In genomic region chr1:224631471-224632105, GRCh38 we compare ENCODE assay signal across 2 cellular contexts.
A peak's percentile ranks its signal among the peaks of the same experiment; 100 is the strongest.
TF ChIP-seq lines count a peak whose summit lies in the region.

No MANE protein-coding gene starts in this region.

TF ChIP-seq in SK-N-SH, 30 proteins besides CTCF, POLR2A, EP300 and RAD21:
- no peak for TF ChIP-seq FOSL2 (IDR thresholded peaks at IDR 0.05; ENCODE audit: borderline replicate concordance, low read depth)
- TF ChIP-seq, protein P1, sequence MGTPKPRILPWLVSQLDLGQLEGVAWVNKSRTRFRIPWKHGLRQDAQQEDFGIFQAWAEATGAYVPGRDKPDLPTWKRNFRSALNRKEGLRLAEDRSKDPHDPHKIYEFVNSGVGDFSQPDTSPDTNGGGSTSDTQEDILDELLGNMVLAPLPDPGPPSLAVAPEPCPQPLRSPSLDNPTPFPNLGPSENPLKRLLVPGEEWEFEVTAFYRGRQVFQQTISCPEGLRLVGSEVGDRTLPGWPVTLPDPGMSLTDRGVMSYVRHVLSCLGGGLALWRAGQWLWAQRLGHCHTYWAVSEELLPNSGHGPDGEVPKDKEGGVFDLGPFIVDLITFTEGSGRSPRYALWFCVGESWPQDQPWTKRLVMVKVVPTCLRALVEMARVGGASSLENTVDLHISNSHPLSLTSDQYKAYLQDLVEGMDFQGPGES (IDR thresholded peaks at IDR 0.05; ENCODE audit: low read depth, low read length): no peak
- TF ChIP-seq, protein P2, sequence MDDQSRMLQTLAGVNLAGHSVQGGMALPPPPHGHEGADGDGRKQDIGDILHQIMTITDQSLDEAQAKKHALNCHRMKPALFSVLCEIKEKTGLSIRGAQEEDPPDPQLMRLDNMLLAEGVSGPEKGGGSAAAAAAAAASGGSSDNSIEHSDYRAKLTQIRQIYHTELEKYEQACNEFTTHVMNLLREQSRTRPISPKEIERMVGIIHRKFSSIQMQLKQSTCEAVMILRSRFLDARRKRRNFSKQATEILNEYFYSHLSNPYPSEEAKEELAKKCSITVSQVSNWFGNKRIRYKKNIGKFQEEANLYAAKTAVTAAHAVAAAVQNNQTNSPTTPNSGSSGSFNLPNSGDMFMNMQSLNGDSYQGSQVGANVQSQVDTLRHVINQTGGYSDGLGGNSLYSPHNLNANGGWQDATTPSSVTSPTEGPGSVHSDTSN (IDR thresholded peaks at IDR 0.05): no peak
- no peak for TF ChIP-seq RXRA (IDR thresholded peaks at IDR 0.05; ENCODE audit: borderline replicate concordance, low read depth)
- no peak for TF ChIP-seq GATA2 (CRISPR knock-in tag; IDR thresholded peaks at IDR 0.05)
- no peak for TF ChIP-seq RFX5 (IDR thresholded peaks at IDR 0.05; ENCODE audit: low read length)
- TF ChIP-seq ELF1 (IDR thresholded peaks at IDR 0.05): no peak
- TF ChIP-seq MEF2A (IDR thresholded peaks at IDR 0.05; ENCODE audit: borderline replicate concordance, low read depth): 0 out of 2 replicates have a peak, but pooled peaks have one; percentile 30
- peak; percentile 86 for TF ChIP-seq NFIC (IDR thresholded peaks at IDR 0.05; ENCODE audit: borderline replicate concordance)
- 0 out of 2 replicates have a peak, but pooled peaks have one; percentile 14 for TF ChIP-seq TEAD4 (IDR thresholded peaks at IDR 0.05; ENCODE audit: borderline replicate concordance, insufficient read depth)
- TF ChIP-seq FOXJ3 (CRISPR knock-in tag; IDR thresholded peaks at IDR 0.05): no peak
- no peak for TF ChIP-seq MXI1 (IDR thresholded peaks at IDR 0.05; ENCODE audit: low read depth, low read length)
- no peak for TF ChIP-seq ZBTB33 (IDR thresholded peaks at IDR 0.05; ENCODE audit: borderline replicate concordance, low read depth)
- TF ChIP-seq POLR2AphosphoS5 (IDR thresholded peaks at IDR 0.05; ENCODE audit: low read depth, low read length): no peak
- 0 out of 2 replicates have a peak, but pooled peaks have one; percentile 18 for TF ChIP-seq JUND (IDR thresholded peaks at IDR 0.05)
- no peak for TF ChIP-seq EZH2phosphoT487 (IDR thresholded peaks at IDR 0.05; ENCODE audit: borderline replicate concordance, low read depth)
- peak; percentile 34; the same call in 1 of the 2 replicates for TF ChIP-seq TCF12 (IDR thresholded peaks at IDR 0.05)
- TF ChIP-seq YY1 (IDR thresholded peaks at IDR 0.05; ENCODE audit: low read depth): no peak

TF ChIP-seq in H1, 55 proteins besides CTCF, POLR2A, EP300 and RAD21:
- TF ChIP-seq NRF1 (IDR thresholded peaks at IDR 0.05; ENCODE audit: low read depth, low read length) (no peak), CHD2 (IDR thresholded peaks at IDR 0.05; ENCODE audit: low read length) (no peak), HDAC2 (IDR thresholded peaks at IDR 0.05; ENCODE audit: borderline replicate concordance in 1 of 2, low read depth in 2 of 2, low read length in 2 of 2) (no peak), TBP (IDR thresholded peaks at IDR 0.05; ENCODE audit: low read depth, low read length) (no peak), CEBPB (IDR thresholded peaks at IDR 0.05; ENCODE audit: low read depth, low read length) (no peak), YY1 (IDR thresholded peaks at IDR 0.05; ENCODE audit: low read depth, low read length) (no peak), PHF8 (conservative IDR thresholded peaks at IDR 0.05; ENCODE audit: low read depth, low read length) (no peak), TCF12 (IDR thresholded peaks at IDR 0.05; ENCODE audit: low read depth, low read length) (no peak)
